1 cellular context compared by ENCODE assay signal in the genomic region with DNA sequence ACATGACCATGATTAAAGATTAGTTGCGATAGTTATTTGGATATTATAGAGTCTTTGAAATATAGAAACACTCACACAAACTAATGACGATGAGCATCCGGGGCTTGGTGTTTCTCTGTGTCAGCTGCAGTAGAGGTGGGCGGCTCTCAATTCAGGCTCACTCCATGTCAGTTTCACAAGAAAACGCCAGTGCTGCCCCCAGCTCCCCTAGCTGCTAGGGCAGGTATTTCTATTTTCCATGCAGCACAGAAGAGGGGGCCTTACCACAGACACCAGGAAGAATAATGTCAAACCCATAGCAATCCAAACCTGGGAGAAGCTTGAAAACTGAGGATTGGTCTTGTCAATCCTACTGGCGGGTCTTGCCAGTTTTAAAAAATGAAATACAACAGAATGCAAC.
TF ChIP-seq lines count a peak whose summit lies in the region.

No MANE protein-coding gene starts in this region.

TF ChIP-seq in GM23338, 12 proteins besides CTCF, POLR2A, EP300 and RAD21 (continued from another document):
- TF ChIP-seq, protein P1, sequence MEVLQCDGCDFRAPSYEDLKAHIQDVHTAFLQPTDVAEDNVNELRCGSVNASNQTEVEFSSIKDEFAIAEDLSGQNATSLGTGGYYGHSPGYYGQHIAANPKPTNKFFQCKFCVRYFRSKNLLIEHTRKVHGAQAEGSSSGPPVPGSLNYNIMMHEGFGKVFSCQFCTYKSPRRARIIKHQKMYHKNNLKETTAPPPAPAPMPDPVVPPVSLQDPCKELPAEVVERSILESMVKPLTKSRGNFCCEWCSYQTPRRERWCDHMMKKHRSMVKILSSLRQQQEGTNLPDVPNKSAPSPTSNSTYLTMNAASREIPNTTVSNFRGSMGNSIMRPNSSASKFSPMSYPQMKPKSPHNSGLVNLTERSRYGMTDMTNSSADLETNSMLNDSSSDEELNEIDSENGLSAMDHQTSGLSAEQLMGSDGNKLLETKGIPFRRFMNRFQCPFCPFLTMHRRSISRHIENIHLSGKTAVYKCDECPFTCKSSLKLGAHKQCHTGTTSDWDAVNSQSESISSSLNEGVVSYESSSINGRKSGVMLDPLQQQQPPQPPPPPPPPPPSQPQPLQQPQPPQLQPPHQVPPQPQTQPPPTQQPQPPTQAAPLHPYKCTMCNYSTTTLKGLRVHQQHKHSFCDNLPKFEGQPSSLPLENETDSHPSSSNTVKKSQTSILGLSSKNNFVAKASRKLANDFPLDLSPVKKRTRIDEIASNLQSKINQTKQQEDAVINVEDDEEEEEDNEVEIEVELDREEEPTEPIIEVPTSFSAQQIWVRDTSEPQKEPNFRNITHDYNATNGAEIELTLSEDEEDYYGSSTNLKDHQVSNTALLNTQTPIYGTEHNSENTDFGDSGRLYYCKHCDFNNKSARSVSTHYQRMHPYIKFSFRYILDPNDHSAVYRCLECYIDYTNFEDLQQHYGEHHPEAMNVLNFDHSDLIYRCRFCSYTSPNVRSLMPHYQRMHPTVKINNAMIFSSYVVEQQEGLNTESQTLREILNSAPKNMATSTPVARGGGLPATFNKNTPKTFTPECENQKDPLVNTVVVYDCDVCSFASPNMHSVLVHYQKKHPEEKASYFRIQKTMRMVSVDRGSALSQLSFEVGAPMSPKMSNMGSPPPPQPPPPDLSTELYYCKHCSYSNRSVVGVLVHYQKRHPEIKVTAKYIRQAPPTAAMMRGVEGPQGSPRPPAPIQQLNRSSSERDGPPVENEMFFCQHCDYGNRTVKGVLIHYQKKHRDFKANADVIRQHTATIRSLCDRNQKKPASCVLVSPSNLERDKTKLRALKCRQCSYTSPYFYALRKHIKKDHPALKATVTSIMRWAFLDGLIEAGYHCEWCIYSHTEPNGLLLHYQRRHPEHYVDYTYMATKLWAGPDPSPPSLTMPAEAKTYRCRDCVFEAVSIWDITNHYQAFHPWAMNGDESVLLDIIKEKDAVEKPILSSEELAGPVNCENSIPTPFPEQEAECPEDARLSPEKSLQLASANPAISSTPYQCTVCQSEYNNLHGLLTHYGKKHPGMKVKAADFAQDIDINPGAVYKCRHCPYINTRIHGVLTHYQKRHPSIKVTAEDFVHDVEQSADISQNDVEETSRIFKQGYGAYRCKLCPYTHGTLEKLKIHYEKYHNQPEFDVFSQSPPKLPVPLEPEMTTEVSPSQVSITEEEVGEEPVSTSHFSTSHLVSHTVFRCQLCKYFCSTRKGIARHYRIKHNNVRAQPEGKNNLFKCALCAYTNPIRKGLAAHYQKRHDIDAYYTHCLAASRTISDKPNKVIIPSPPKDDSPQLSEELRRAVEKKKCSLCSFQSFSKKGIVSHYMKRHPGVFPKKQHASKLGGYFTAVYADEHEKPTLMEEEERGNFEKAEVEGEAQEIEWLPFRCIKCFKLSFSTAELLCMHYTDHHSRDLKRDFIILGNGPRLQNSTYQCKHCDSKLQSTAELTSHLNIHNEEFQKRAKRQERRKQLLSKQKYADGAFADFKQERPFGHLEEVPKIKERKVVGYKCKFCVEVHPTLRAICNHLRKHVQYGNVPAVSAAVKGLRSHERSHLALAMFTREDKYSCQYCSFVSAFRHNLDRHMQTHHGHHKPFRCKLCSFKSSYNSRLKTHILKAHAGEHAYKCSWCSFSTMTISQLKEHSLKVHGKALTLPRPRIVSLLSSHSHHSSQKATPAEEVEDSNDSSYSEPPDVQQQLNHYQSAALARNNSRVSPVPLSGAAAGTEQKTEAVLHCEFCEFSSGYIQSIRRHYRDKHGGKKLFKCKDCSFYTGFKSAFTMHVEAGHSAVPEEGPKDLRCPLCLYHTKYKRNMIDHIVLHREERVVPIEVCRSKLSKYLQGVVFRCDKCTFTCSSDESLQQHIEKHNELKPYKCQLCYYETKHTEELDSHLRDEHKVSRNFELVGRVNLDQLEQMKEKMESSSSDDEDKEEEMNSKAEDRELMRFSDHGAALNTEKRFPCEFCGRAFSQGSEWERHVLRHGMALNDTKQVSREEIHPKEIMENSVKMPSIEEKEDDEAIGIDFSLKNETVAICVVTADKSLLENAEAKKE (CRISPR knock-in tag; IDR thresholded peaks at IDR 0.05) = no peak
- TF ChIP-seq EZH2phosphoT487 (IDR thresholded peaks at IDR 0.05; ENCODE audit: unreplicated experiment) = no peak
- no peak for TF ChIP-seq POLR2AphosphoS5 (IDR thresholded peaks at IDR 0.05; ENCODE audit: low read depth)
- TF ChIP-seq, protein P2, sequence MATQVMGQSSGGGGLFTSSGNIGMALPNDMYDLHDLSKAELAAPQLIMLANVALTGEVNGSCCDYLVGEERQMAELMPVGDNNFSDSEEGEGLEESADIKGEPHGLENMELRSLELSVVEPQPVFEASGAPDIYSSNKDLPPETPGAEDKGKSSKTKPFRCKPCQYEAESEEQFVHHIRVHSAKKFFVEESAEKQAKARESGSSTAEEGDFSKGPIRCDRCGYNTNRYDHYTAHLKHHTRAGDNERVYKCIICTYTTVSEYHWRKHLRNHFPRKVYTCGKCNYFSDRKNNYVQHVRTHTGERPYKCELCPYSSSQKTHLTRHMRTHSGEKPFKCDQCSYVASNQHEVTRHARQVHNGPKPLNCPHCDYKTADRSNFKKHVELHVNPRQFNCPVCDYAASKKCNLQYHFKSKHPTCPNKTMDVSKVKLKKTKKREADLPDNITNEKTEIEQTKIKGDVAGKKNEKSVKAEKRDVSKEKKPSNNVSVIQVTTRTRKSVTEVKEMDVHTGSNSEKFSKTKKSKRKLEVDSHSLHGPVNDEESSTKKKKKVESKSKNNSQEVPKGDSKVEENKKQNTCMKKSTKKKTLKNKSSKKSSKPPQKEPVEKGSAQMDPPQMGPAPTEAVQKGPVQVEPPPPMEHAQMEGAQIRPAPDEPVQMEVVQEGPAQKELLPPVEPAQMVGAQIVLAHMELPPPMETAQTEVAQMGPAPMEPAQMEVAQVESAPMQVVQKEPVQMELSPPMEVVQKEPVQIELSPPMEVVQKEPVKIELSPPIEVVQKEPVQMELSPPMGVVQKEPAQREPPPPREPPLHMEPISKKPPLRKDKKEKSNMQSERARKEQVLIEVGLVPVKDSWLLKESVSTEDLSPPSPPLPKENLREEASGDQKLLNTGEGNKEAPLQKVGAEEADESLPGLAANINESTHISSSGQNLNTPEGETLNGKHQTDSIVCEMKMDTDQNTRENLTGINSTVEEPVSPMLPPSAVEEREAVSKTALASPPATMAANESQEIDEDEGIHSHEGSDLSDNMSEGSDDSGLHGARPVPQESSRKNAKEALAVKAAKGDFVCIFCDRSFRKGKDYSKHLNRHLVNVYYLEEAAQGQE (IDR thresholded peaks at IDR 0.05; ENCODE audit: unreplicated experiment) = no peak
